In the genomic region with DNA sequence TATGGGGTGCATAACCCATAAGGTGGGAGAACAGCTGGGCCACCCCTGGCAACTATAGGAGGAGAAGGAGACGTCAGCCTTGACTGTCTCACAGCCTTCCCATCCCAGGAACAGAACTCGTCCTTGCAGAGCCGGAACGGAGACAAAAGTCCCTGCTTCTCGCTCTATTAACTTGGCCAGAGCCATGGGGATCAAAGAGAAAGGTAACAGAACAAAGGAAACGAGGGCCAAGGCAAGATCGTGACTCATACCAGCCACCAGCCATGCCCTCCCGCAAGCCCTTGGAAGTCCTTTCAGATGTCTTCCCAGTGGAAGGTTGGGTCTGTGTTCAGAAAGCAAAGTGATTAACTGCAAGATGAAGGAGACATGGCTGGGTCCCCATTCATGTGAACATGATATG, we compare ENCODE assay signal across 17 cellular contexts.
DNase-seq lines count a peak whose midpoint lies in the region; ATAC-seq and TF ChIP-seq lines count a peak whose summit lies in the region.
"Had no signal": no experiment of that assay in that cellular context is flagged by ENCODE, and none has a peak within 500 bp of the region (broad histone marks: within the 10 kb centered on the region; RNA-seq: fewer than 3 reads in every experiment).

No MANE protein-coding gene starts in this region.

- H3K9me2 ChIP-seq in HCT116 (ENCODE audit: insufficient read depth) = no peaks in the 10 kb centered on the region

- 56 to 66% (median 59%) methylated on average over 8 of the region's 8 CpGs for WGBS in spleen, 5 donors

- H3K9me3 ChIP-seq in HCT116 (ENCODE audit: control insufficient read depth in 1 of 2, insufficient read depth in 1 of 2, low read depth in 1 of 2, low read length in 2 of 2) (no peaks in the 10 kb centered on the region), spleen (no peaks in the 10 kb centered on the region)
- H3K9me3 ChIP-seq: SJSA1 had no signal

- POLR2A ChIA-PET in HCT116 (lab: Charles Lee) = no interaction called here

- intact Hi-C loops in HCT116 (cut with micrococcal nuclease) (no loop called here), spleen (cut with DNase I; ENCODE audit: low total_unique reads) (no loop called here)

- TF ChIP-seq POLR2A in HCT116 (IDR thresholded peaks at IDR 0.05; ENCODE audit: borderline replicate concordance, extremely low read depth, insufficient read depth, insufficient read length) (no peak), spleen (IDR thresholded peaks at IDR 0.05) (no peak)

- peak overlapping the region in 1 of 2 experiments; percentile 29; a peak in 2 of 4 replicates for H3K4me3 ChIP-seq in HCT116 (replicated peaks in 1 of 2; ENCODE audit: low read depth in 1 of 2, low read length in 2 of 2)
- H3K4me3 ChIP-seq in spleen = no peak overlapping the region
- H3K4me3 ChIP-seq: GM23338, K562, SJSA1 had no signal

- TF ChIP-seq CTCF in HCT116 (IDR thresholded peaks at IDR 0.05 in 2 of 3, conservative IDR thresholded peaks at IDR 0.05 in 1 of 3; ENCODE audit: borderline replicate concordance in 1 of 3, insufficient read depth in 1 of 3, low read depth in 2 of 3, low read length in 2 of 3) (no peak), spleen (IDR thresholded peaks at IDR 0.05 in 8 of 11, conservative IDR thresholded peaks at IDR 0.05 in 3 of 11) (no peak)

- ATAC-seq in HCT116 = peak; percentile 87
- ATAC-seq in HG03520 (IDR thresholded peaks at IDR 0.05; ENCODE audit: unreplicated experiment) = no peak
- no peak for ATAC-seq in GM21367 (IDR thresholded peaks at IDR 0.05; ENCODE audit: unreplicated experiment)
- no peak for ATAC-seq in GM18867 (IDR thresholded peaks at IDR 0.05; ENCODE audit: unreplicated experiment)

- H3K27ac ChIP-seq in HCT116 (ENCODE audit: low read depth, low read length) (no peak overlapping the region), spleen (peak overlapping the region in 5 of 8 donors; percentile 62 to 75 (median 70))
- H3K27ac ChIP-seq: C4-2B, SJSA1 had no signal

- no peaks in the 10 kb centered on the region for H4K20me1 ChIP-seq in HCT116 (ENCODE audit: insufficient read depth)

- no TSS peak for BruUV-seq in HCT116 (replicated peaks; lab: Mats Ljungman, UMichigan)

- in situ Hi-C loops in G401 (cut with HindIII; ENCODE audit: low sequenced_read_pairs) = no loop called here

- H3K4me2 ChIP-seq in HCT116 (ENCODE audit: low read length) = peak overlapping the region; percentile 71
- H3K4me2 ChIP-seq: GM23338 had no signal

- no peak overlapping the region for H3K9ac ChIP-seq in HCT116 (ENCODE audit: low read length)

- no peaks in the 10 kb centered on the region for H3K79me2 ChIP-seq in HCT116 (ENCODE audit: insufficient read depth, low read length)

- RAD21 ChIA-PET in HCT116 (lab: Charles Lee; ENCODE audit: low non-redundant PET in 1 of 2, low total read pairs in 2 of 2, uncharacterized antibody in 2 of 2, unreplicated experiment in 2 of 2) = interaction anchor here in 1 of 2 experiments (1.1 kb wide), 1 partner anchor 34 kb away, joined by 3 read pairs; no protein-coding TSS in a partner anchor

- peaks cover 51% of the 10 kb centered on the region for H3K27me3 ChIP-seq in HCT116 (ENCODE audit: insufficient read depth, low read length)
- H3K27me3 ChIP-seq in spleen (replicated peaks in 1 of 7) = peaks cover 0 to 25% (median 0%) of the 10 kb centered on the region in 7 donors
- H3K27me3 ChIP-seq: SJSA1 had no signal

- H3K4me1 ChIP-seq in HCT116 (ENCODE audit: control insufficient read depth in 1 of 2, insufficient read depth in 2 of 2, low read length in 2 of 2) (peaks cover 11 to 30% of the 10 kb centered on the region in 2 experiments), spleen (peaks cover 35 to 100% (median 87%) of the 10 kb centered on the region in 6 donors)
- H3K4me1 ChIP-seq: SJSA1 had no signal

- TF ChIP-seq RAD21 in HCT116 (IDR thresholded peaks at IDR 0.05; ENCODE audit: low read depth) = no peak

- H2AFZ ChIP-seq in HCT116 (ENCODE audit: low read depth, low read length, poor library complexity, severe bottlenecking) = no peak overlapping the region
- H2AFZ ChIP-seq: GM23338 had no signal

- H3K36me3 ChIP-seq in HCT116 (ENCODE audit: control insufficient read depth in 1 of 2, insufficient read depth in 2 of 2, low read length in 2 of 2) (no peaks in the 10 kb centered on the region), spleen (no peaks in the 10 kb centered on the region)
- H3K36me3 ChIP-seq: SJSA1 had no signal

- CTCF ChIA-PET in HCT116 (lab: Charles Lee) = interaction anchor here (0.9 to 2.0 kb wide), 7 partner anchors 10 to 125 kb away, joined by 3 to 17 read pairs (median 4); no protein-coding TSS in a partner anchor

- peak; percentile 59 for DNase-seq in HCT116 (ENCODE audit: low read depth, low spot score)
- DNase-seq in M059J (ENCODE audit: low read depth) = peak; percentile 44
- DNase-seq in RPMI7951 (ENCODE audit: low read depth) = peak; percentile 39
- DNase-seq in spleen = no peak
- no peak for DNase-seq in G401 (ENCODE audit: low spot score)
- DNase-seq: DMS79 treated with DMSO at 0.1 percent for 48 hours, NCI-H1105, NCI-H2107, NCI-H510A, NCI-H748 treated with DMSO at 0.1 percent for 48 hours had no signal

TF ChIP-seq in HCT116, 20 proteins besides CTCF, POLR2A, EP300 and RAD21:
- TF ChIP-seq EZH2phosphoT487 (IDR thresholded peaks at IDR 0.05; ENCODE audit: borderline replicate concordance) (no peak), TCF7L2 (IDR thresholded peaks at IDR 0.05; ENCODE audit: borderline replicate concordance, extremely low read depth, insufficient read depth, insufficient read length) (peak; percentile 98), ZNF274 (IDR thresholded peaks at IDR 0.05; ENCODE audit: low read depth, low read length) (no peak), SRF (IDR thresholded peaks at IDR 0.05; ENCODE audit: low read depth) (no peak), JUND (IDR thresholded peaks at IDR 0.05) (peak; percentile 67), CEBPB (IDR thresholded peaks at IDR 0.05; ENCODE audit: low read depth) (no peak), ZFX (IDR thresholded peaks at IDR 0.05) (no peak)
- TF ChIP-seq, protein P1, sequence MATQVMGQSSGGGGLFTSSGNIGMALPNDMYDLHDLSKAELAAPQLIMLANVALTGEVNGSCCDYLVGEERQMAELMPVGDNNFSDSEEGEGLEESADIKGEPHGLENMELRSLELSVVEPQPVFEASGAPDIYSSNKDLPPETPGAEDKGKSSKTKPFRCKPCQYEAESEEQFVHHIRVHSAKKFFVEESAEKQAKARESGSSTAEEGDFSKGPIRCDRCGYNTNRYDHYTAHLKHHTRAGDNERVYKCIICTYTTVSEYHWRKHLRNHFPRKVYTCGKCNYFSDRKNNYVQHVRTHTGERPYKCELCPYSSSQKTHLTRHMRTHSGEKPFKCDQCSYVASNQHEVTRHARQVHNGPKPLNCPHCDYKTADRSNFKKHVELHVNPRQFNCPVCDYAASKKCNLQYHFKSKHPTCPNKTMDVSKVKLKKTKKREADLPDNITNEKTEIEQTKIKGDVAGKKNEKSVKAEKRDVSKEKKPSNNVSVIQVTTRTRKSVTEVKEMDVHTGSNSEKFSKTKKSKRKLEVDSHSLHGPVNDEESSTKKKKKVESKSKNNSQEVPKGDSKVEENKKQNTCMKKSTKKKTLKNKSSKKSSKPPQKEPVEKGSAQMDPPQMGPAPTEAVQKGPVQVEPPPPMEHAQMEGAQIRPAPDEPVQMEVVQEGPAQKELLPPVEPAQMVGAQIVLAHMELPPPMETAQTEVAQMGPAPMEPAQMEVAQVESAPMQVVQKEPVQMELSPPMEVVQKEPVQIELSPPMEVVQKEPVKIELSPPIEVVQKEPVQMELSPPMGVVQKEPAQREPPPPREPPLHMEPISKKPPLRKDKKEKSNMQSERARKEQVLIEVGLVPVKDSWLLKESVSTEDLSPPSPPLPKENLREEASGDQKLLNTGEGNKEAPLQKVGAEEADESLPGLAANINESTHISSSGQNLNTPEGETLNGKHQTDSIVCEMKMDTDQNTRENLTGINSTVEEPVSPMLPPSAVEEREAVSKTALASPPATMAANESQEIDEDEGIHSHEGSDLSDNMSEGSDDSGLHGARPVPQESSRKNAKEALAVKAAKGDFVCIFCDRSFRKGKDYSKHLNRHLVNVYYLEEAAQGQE (IDR thresholded peaks at IDR 0.05; ENCODE audit: low read depth) = no peak
- TF ChIP-seq, protein P2, sequence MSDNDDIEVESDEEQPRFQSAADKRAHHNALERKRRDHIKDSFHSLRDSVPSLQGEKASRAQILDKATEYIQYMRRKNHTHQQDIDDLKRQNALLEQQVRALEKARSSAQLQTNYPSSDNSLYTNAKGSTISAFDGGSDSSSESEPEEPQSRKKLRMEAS (IDR thresholded peaks at IDR 0.05) = 0 out of 2 replicates have a peak, but pooled peaks have one; percentile 13
- TF ChIP-seq, protein P3, sequence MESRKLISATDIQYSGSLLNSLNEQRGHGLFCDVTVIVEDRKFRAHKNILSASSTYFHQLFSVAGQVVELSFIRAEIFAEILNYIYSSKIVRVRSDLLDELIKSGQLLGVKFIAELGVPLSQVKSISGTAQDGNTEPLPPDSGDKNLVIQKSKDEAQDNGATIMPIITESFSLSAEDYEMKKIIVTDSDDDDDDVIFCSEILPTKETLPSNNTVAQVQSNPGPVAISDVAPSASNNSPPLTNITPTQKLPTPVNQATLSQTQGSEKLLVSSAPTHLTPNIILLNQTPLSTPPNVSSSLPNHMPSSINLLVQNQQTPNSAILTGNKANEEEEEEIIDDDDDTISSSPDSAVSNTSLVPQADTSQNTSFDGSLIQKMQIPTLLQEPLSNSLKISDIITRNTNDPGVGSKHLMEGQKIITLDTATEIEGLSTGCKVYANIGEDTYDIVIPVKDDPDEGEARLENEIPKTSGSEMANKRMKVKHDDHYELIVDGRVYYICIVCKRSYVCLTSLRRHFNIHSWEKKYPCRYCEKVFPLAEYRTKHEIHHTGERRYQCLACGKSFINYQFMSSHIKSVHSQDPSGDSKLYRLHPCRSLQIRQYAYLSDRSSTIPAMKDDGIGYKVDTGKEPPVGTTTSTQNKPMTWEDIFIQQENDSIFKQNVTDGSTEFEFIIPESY (IDR thresholded peaks at IDR 0.05; ENCODE audit: extremely low read depth, insufficient replicate concordance, low read length) = no peak

Comparison
In these comparisons a context has a peak if more than half of its experiments do, and no peak if none do; other contexts are left out.
1. DNase-seq: peak in HCT116 (single experiment), M059J (single experiment) and RPMI7951 (single experiment); none in spleen (single experiment) and G401 (single experiment).